ENCODE assay signal across 24 cellular contexts in the genomic region with DNA sequence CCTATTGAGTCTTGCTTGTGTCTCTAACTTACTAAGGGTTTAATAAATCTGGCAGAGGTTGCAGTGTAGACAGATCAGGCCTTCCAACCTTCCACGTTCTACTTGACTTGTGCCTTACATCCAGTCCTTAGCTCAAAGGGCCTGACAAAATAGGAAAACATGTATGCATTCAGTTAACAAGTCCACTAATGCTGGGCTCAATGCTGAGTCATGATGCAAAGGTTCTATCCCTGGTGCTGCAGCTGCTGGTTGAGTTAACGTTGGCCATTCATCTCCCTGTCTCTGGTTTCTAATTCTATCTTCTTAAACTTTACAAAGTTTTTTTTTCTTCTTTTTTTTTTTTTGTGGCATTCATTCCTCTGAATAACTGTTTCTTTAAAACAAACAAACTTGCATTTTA. TPM values are rescaled to one million over a fixed set of nuclear protein-coding genes. Genes with fewer than 3 reads are reported as not detected.
DNase-seq lines count a peak whose midpoint lies in the region; ATAC-seq and TF ChIP-seq lines count a peak whose summit lies in the region.
"Had no signal": no experiment of that assay in that cellular context is flagged by ENCODE, and none has a peak within 500 bp of the region (broad histone marks: within the 10 kb centered on the region; RNA-seq: fewer than 3 reads in every experiment).

No MANE protein-coding gene starts in this region.

- DNase-seq in Caki2 (ENCODE audit: low read depth) (peak; percentile 81), RWPE2 (ENCODE audit: low spot score) (no peak), fibroblast of mammary gland (ENCODE audit: low read depth) (peak; percentile 52), psoas muscle (no peak), HEK293T (ENCODE audit: extremely low spot score) (no peak), tibial nerve (ENCODE audit: low spot score in 2 of 2) (no peak), KBM-7 (no peak)
- DNase-seq in activated effector memory CD4-positive, alpha-beta T cell treated with anti-CD3 and anti-CD28 coated beads, Interleukin-2, amount 50 U/mL, for 16 hours, result no peak
- DNase-seq: activated CD4-positive, alpha-beta T cell treated with anti-CD3 and anti-CD28 coated beads for 4 hours; CD8-positive, alpha-beta T cell; effector CD4-positive, alpha-beta T cell; erythroblast; naive thymus-derived CD4-positive, alpha-beta T cell; NCI-H1092; NCI-H2081; NK-92 treated with Interleukin-12 subunit alpha and Interleukin-12 subunit beta, amount 100 ng/mL, for 24 hours; right cardiac atrium; SJCRH30; stimulated activated CD4-positive, alpha-beta T cell treated with anti-CD3 and anti-CD28 coated beads, Interleukin-15, amount 100 ng/mL, for 24 hours had no signal

- H3K27me3 ChIP-seq in RWPE2 (ENCODE audit: insufficient read depth, poor library complexity, severe bottlenecking) (no peaks in the 10 kb centered on the region), psoas muscle (ENCODE audit: insufficient read depth in 3 of 3, low read length in 2 of 3) (no peaks in the 10 kb centered on the region), tibial nerve (no peaks in the 10 kb centered on the region)
- H3K27me3 ChIP-seq: ascending aorta, gastroesophageal sphincter, SJCRH30 had no signal

- H3K9me3 ChIP-seq in RWPE2 (ENCODE audit: severe bottlenecking) (no peaks in the 10 kb centered on the region), psoas muscle (no peaks in the 10 kb centered on the region), tibial nerve (no peaks in the 10 kb centered on the region)
- H3K9me3 ChIP-seq: ascending aorta, gastroesophageal sphincter, SJCRH30 had no signal

- no peaks in the 10 kb centered on the region for H3K36me3 ChIP-seq in RWPE2 (ENCODE audit: low read depth)
- no peaks in the 10 kb centered on the region for H3K36me3 ChIP-seq in psoas muscle (ENCODE audit: insufficient read depth in 1 of 2, low read depth in 1 of 2)
- H3K36me3 ChIP-seq in tibial nerve, result no peaks in the 10 kb centered on the region
- H3K36me3 ChIP-seq: ascending aorta, gastroesophageal sphincter, SJCRH30 had no signal

- CTCF ChIA-PET in HEK293T (lab: Yijun Ruan, JAX), result interaction anchor here (0.7 kb wide), 1 partner anchor 20 kb away, joined by 5 read pairs; no protein-coding TSS in a partner anchor

- no peak for TF ChIP-seq EP300 in tibial nerve (IDR thresholded peaks at IDR 0.05)

- ATAC-seq in RWPE2 (ENCODE audit: low read depth) (no peak), psoas muscle (peak in 1 of 4 donors; percentile 22)
- ATAC-seq: activated naive CD4-positive, alpha-beta T cell treated with anti-CD3 and anti-CD28 coated beads, Interleukin-2, amount 50 U/mL, for 72 hours; CD8-positive, alpha-beta T cell; gastroesophageal sphincter; naive thymus-derived CD4-positive, alpha-beta T cell; right cardiac atrium had no signal

- peaks cover 24% of the 10 kb centered on the region for H3K4me1 ChIP-seq in RWPE2 (ENCODE audit: insufficient read depth, poor library complexity, severe bottlenecking)
- H3K4me1 ChIP-seq in psoas muscle, result peaks cover 91% of the 10 kb centered on the region
- no peaks in the 10 kb centered on the region for H3K4me1 ChIP-seq in tibial nerve

- no peak for TF ChIP-seq POLR2A in tibial nerve (IDR thresholded peaks at IDR 0.05)

- no peak for TF ChIP-seq CTCF in RWPE2 (IDR thresholded peaks at IDR 0.05; ENCODE audit: poor library complexity, severe bottlenecking)
- no peak for TF ChIP-seq CTCF in fibroblast of mammary gland (conservative IDR thresholded peaks at IDR 0.05; ENCODE audit: control insufficient read depth, insufficient read depth, low read depth, low read length)
- no peak for TF ChIP-seq CTCF in psoas muscle (IDR thresholded peaks at IDR 0.05)
- TF ChIP-seq CTCF in tibial nerve (IDR thresholded peaks at IDR 0.05), result no peak

- 35 to 40% (median 36%) methylated on average over 2 of the region's 2 CpGs for WGBS in psoas muscle, 3 donors
- WGBS in tibial nerve, 2 donors, result 61 to 83% methylated on average over 2 of the region's 2 CpGs

- intact Hi-C loops in psoas muscle (cut with DNase I), result no loop called here

- POLR2A ChIA-PET in HEK293T (lab: Yijun Ruan, JAX), result no interaction called here

- in situ Hi-C loops in Caki2 (cut with HindIII; ENCODE audit: low pct_unique_long_range_greater_than_20kb, low sequenced_read_pairs) (no loop called here), KBM-7 (cut with MboI; ENCODE audit: low pct_unique_long_range_greater_than_20kb, low sequenced_read_pairs) (no loop called here)

- H3K4me3 ChIP-seq in RWPE2 (ENCODE audit: severe bottlenecking) (no peak overlapping the region), fibroblast of mammary gland (ENCODE audit: control insufficient read depth, low read depth, low read length) (no peak overlapping the region), psoas muscle (no peak overlapping the region), tibial nerve (no peak overlapping the region)
- H3K4me3 ChIP-seq: ascending aorta, gastroesophageal sphincter, SJCRH30 had no signal

- H3K27ac ChIP-seq in RWPE2 (ENCODE audit: poor library complexity, severe bottlenecking) (peak overlapping the region; percentile 15), psoas muscle (peak overlapping the region; percentile 81), tibial nerve (no peak overlapping the region)
- H3K27ac ChIP-seq: ascending aorta, gastroesophageal sphincter, SJCRH30 had no signal

TF ChIP-seq in HEK293T, 16 proteins besides CTCF, POLR2A, EP300 and RAD21:
- TF ChIP-seq CTBP1 (IDR thresholded peaks at IDR 0.05; ENCODE audit: borderline replicate concordance) (no peak), LEF1 (IDR thresholded peaks at IDR 0.05; ENCODE audit: borderline replicate concordance) (no peak), SP1 (IDR thresholded peaks at IDR 0.05) (no peak), ARNT (IDR thresholded peaks at IDR 0.05) (no peak), BHLHE40 (IDR thresholded peaks at IDR 0.05; ENCODE audit: borderline replicate concordance) (no peak), HDGF (IDR thresholded peaks at IDR 0.05; ENCODE audit: borderline replicate concordance) (no peak), FOXK2 (IDR thresholded peaks at IDR 0.05) (no peak), TARDBP (IDR thresholded peaks at IDR 0.05) (no peak), L3MBTL2 (conservative IDR thresholded peaks at IDR 0.05) (no peak), FOXM1 (IDR thresholded peaks at IDR 0.05; ENCODE audit: borderline replicate concordance) (no peak), SUZ12 (IDR thresholded peaks at IDR 0.05) (no peak), NFRKB (IDR thresholded peaks at IDR 0.05) (no peak)
- TF ChIP-seq, protein P1, sequence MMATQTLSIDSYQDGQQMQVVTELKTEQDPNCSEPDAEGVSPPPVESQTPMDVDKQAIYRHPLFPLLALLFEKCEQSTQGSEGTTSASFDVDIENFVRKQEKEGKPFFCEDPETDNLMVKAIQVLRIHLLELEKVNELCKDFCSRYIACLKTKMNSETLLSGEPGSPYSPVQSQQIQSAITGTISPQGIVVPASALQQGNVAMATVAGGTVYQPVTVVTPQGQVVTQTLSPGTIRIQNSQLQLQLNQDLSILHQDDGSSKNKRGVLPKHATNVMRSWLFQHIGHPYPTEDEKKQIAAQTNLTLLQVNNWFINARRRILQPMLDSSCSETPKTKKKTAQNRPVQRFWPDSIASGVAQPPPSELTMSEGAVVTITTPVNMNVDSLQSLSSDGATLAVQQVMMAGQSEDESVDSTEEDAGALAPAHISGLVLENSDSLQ (IDR thresholded peaks at IDR 0.05), result no peak

RNA-seq across cellular contexts. Expression of a gene that starts 46.3 kb away (rescaled TPM):
- total RNA-seq in Caki2 (2014; rRNA removed; shearing (Covaris generic); ENCODE audit: low replicate concordance), result 17.4 and 41.1 TPM in 2 replicates
- 10 to 100 TPM in 2 of 4 donors, 1 to 10 TPM in 2; 4.6 to 24.3 (median 10.0) TPM for total RNA-seq in psoas muscle
- polyA plus RNA-seq in psoas muscle, result 1 to 10 TPM; 2.1 to 4.8 (median 3.0) TPM
- total RNA-seq in tibial nerve, result not detected
- total RNA-seq: activated naive CD4-positive, alpha-beta T cell treated with anti-CD3 and anti-CD28 coated beads, Interleukin-2, amount 50 U/mL, for 72 hours; activated T-helper 1 cell treated with anti-CD3 and anti-CD28 coated beads, Interleukin-12 subunit alpha, Interleukin-12 subunit beta, Interleukin-2, Interleukin-4 antibody, amounts not matched to agents 30 ng/mL and 10 ng/mL and 1 ng/mL, durations not matched to agents 14 hours and 24 hours and 36 hours; ascending aorta; CD8-positive, alpha-beta T cell; naive thymus-derived CD4-positive, alpha-beta T cell; T-helper 1 cell treated with Interleukin-12 subunit alpha and Interleukin-12 subunit beta and Interleukin-4 antibody, amounts not matched to agents 30 ng/mL and 1 ng/mL, for 36 hours had no signal
- polyA plus RNA-seq: naive thymus-derived CD4-positive, alpha-beta T cell had no signal

Comparison
In these comparisons a context has a peak if more than half of its experiments do, and no peak if none do; other contexts are left out.
1. DNase-seq: peak in Caki2 (single experiment) and fibroblast of mammary gland (single experiment); none in RWPE2 (single experiment), psoas muscle (0 of 2), activated effector memory CD4-positive, alpha-beta T cell treated with anti-CD3 and anti-CD28 coated beads, Interleukin-2, amount 50 U/mL, for 16 hours (single experiment), HEK293T (single experiment), tibial nerve (0 of 2) and KBM-7 (single experiment).
2. H3K27ac ChIP-seq: peak in RWPE2 (single experiment) and psoas muscle (single experiment); none in tibial nerve (0 of 4).
3. RNA of a gene that starts 46.3 kb away (total RNA-seq): 17.4 to 41.1 TPM in Caki2 and 4.6 to 24.3 TPM in psoas muscle; not detected in tibial nerve; every median in the first group is over 4 times any median in the second.